ENCODE assay signal across 6 cellular contexts in genomic region chr1:155893389-155894142, GRCh38. TPM values are rescaled to one million over a fixed set of nuclear protein-coding genes. Genes with fewer than 3 reads are reported as not detected.
DNase-seq lines count a peak whose midpoint lies in the region; TF ChIP-seq lines count a peak whose summit lies in the region.

No MANE protein-coding gene starts in this region.

- H3K27ac ChIP-seq in hepatocyte, result peak overlapping the region; percentile 87

- WGBS in hepatocyte (ENCODE audit: low lambda C conversion rate, missing lambda C conversion rate), result 81% methylated on average over 10 of the region's 10 CpGs

- TF ChIP-seq CTCF in hepatocyte (IDR thresholded peaks at IDR 0.05; ENCODE audit: poor library complexity), result no peak
- TF ChIP-seq CTCF in GM13977 (IDR thresholded peaks at IDR 0.05; ENCODE audit: extremely low read depth, insufficient read depth, missing control alignments), result no peak

- no peaks in the 10 kb centered on the region for H4K20me1 ChIP-seq in hepatocyte (ENCODE audit: insufficient read depth, poor library complexity, severe bottlenecking)

- H3K9me3 ChIP-seq in hepatocyte (ENCODE audit: low read depth), result no peaks in the 10 kb centered on the region

- H2AFZ ChIP-seq in hepatocyte, result no peak overlapping the region

- H3K4me2 ChIP-seq in hepatocyte, result no peak overlapping the region

- peaks cover 11% of the 10 kb centered on the region for H3K4me1 ChIP-seq in hepatocyte (ENCODE audit: insufficient read depth)

- H3K27me3 ChIP-seq in hepatocyte, result no peaks in the 10 kb centered on the region

- no peaks in the 10 kb centered on the region for H3K79me2 ChIP-seq in hepatocyte

- no peak overlapping the region for H3K4me3 ChIP-seq in hepatocyte

- H3K36me3 ChIP-seq in hepatocyte (replicated peaks; ENCODE audit: insufficient read depth, low read depth), result no peaks in the 10 kb centered on the region

- DNase-seq in CD1c-positive myeloid dendritic cell (ENCODE audit: extremely low spot score), result peak; percentile 37
- peak; percentile 53 for DNase-seq in SW480 (ENCODE audit: low spot score)
- peak; percentile 52 for DNase-seq in hepatocyte (ENCODE audit: low spot score)
- DNase-seq in GM13977 (ENCODE audit: low spot score), result no peak
- no peak for DNase-seq in globus pallidus (ENCODE audit: low spot score)
- no peak for DNase-seq in NCI-H2171 (lab: John Stamatoyannopoulos, UW)

- H3K9me2 ChIP-seq in hepatocyte (replicated peaks; ENCODE audit: insufficient read depth), result no peaks in the 10 kb centered on the region

- in situ Hi-C loops in GM13977 (cut with MboI; ENCODE audit: low pct_unique_long_range_greater_than_20kb, low sequenced_read_pairs, unreplicated experiment), result no loop called here

RNA-seq across cellular contexts. Expression of gene RIT1, which starts 17.6 kb away (rescaled TPM):
- total RNA-seq in hepatocyte, result 23.8 and 33.5 TPM in 2 replicates
- 17.6 and 21.9 TPM in 2 replicates for polyA plus RNA-seq in hepatocyte

RNA-seq across cellular contexts. Expression of gene SYT11, which starts 34.2 kb away (rescaled TPM):
- total RNA-seq in hepatocyte, result 1.3 and 2.0 TPM in 2 replicates
- 0.39 and 0.71 TPM in 2 replicates for polyA plus RNA-seq in hepatocyte

RNA-seq across cellular contexts. Expression of gene GON4L, which starts 36.6 kb away (rescaled TPM):
- 17.2 and 20.8 TPM in 2 replicates for total RNA-seq in hepatocyte
- 33.3 and 40.8 TPM in 2 replicates for polyA plus RNA-seq in hepatocyte

RNA-seq across cellular contexts. Expression of gene KHDC4, which starts 40.6 kb away (rescaled TPM):
- 33.2 and 40.3 TPM in 2 replicates for total RNA-seq in hepatocyte
- polyA plus RNA-seq in hepatocyte, result 15.7 and 28.0 TPM in 2 replicates

RNA-seq across cellular contexts. Expression of gene RXFP4, which starts 47.9 kb away (rescaled TPM):
- total RNA-seq in hepatocyte, result 0.83 TPM in 1 of 2 replicates, not detected in the other
- not detected in 2 replicates for polyA plus RNA-seq in hepatocyte

Comparison
In these comparisons a context has a peak if more than half of its experiments do, and no peak if none do; other contexts are left out.
1. DNase-seq: peak in CD1c-positive myeloid dendritic cell (single experiment), SW480 (single experiment) and hepatocyte (single experiment); none in GM13977 (single experiment), globus pallidus (single experiment) and NCI-H2171 (single experiment).